4 cellular contexts compared by ENCODE assay signal in genomic region chr3:41649129-41649739, GRCh38.
"Had no signal": no experiment of that assay in that cellular context is flagged by ENCODE, and none has a peak within 500 bp of the region (broad histone marks: within the 10 kb centered on the region; RNA-seq: fewer than 3 reads in every experiment).

No MANE protein-coding gene starts in this region.

- H3K27ac Mint-ChIP-seq: GM23338, H9 had no signal

- DNase-seq: H9, HCEC 1CT, IMR-90 had no signal

- ATAC-seq: GM23338 had no signal

- H3K4me2 ChIP-seq: GM23338 had no signal

- H3K4me3 ChIP-seq: GM23338 had no signal

- H3K4me3 Mint-ChIP-seq: GM23338, H9 had no signal

- H2AFZ ChIP-seq: GM23338 had no signal
